Comparison of ENCODE assay signal across 19 cellular contexts in the genomic region with DNA sequence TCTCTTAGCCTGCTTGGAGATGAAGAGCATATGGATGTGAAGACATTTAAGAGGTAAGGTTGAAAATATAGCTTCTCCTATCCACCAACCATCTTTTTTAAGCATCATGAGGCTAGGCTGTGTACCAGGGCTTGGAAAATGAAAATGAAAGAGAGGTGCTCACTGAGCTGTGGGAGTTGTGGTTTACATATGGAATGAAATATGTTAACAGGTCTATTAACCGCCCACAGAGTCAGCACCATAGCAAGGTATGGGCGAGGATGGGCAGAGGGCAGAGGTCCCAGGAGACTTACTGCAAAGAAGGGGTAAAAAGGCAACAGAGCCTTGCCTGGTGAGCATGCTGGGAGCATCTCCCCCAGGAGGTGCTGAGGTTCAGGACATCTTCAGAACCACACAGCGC.
DNase-seq lines count a peak whose midpoint lies in the region; ATAC-seq and TF ChIP-seq lines count a peak whose summit lies in the region.
"Had no signal": no experiment of that assay in that cellular context is flagged by ENCODE, and none has a peak within 500 bp of the region (broad histone marks: within the 10 kb centered on the region; RNA-seq: fewer than 3 reads in every experiment).

No MANE protein-coding gene starts in this region.

- 83 to 94% (median 90%) methylated on average over 3 of the region's 3 CpGs for WGBS in adrenal gland, 4 donors
- 91% methylated on average over 3 of the region's 3 CpGs for WGBS in right cardiac atrium

- ATAC-seq in DND-41 (ENCODE audit: insufficient read depth, low read depth) = no peak
- ATAC-seq in GM19463 (IDR thresholded peaks at IDR 0.05; ENCODE audit: unreplicated experiment) = peak; percentile 80
- ATAC-seq in stimulated activated memory B cell treated with anti-CD40 and anti-IgM and Interleukin-4, amounts not matched to agents 10 μg/mL and 1 μg/mL and 100 μg/mL, for 72 hours = peak; percentile 31
- no peak for ATAC-seq in right cardiac atrium
- ATAC-seq in HG03139 (IDR thresholded peaks at IDR 0.05; ENCODE audit: unreplicated experiment) = no peak
- ATAC-seq: Panc1, SK-N-SH treated with all-trans-retinoic acid at 6 μM for 48 hours, T-cell had no signal

- H4K20me1 ChIP-seq in DND-41 (ENCODE audit: insufficient read depth, low read length) = no peaks in the 10 kb centered on the region

- H3K36me3 Mint-ChIP-seq in stimulated activated memory B cell treated with anti-CD40 and anti-IgM and Interleukin-4, amounts not matched to agents 10 μg/mL and 1 μg/mL and 100 μg/mL, for 72 hours = no peaks in the 10 kb centered on the region
- H3K36me3 Mint-ChIP-seq: CD4-positive, alpha-beta memory T cell; T-cell had no signal

- TF ChIP-seq CTCF in DND-41 (IDR thresholded peaks at IDR 0.05; ENCODE audit: borderline replicate concordance, extremely low read depth, low read length, poor library complexity, severe bottlenecking) (no peak), adrenal gland (IDR thresholded peaks at IDR 0.05) (no peak)

- DNase-seq in DND-41 (peak; percentile 7), NAMALWA (ENCODE audit: low spot score) (peak; percentile 33), adrenal gland (no peak), right cardiac atrium (no peak)
- DNase-seq: Caco-2; CD4-positive, alpha-beta memory T cell; GDM1; H7; HFFc6; KG1; NCI-H1105; NCI-H2081 treated with DMSO at 0.1 percent for 48 hours; NCI-H446; T-cell had no signal

- H3K79me2 ChIP-seq in DND-41 (ENCODE audit: insufficient read depth, low read length) = no peaks in the 10 kb centered on the region

- H3K4me2 ChIP-seq in DND-41 (ENCODE audit: insufficient read depth, low read length) = no peak overlapping the region

- H3K27ac ChIP-seq in DND-41 (ENCODE audit: low read length) (no peak overlapping the region), adrenal gland (no peak overlapping the region), right cardiac atrium (ENCODE audit: low read length) (no peak overlapping the region)

- no peak overlapping the region for H2AFZ ChIP-seq in DND-41 (ENCODE audit: low read depth, low read length)

- no peaks in the 10 kb centered on the region for H3K4me1 ChIP-seq in DND-41 (ENCODE audit: insufficient read depth, low read length)
- no peaks in the 10 kb centered on the region for H3K4me1 ChIP-seq in adrenal gland (replicated peaks in 1 of 2)
- no peaks in the 10 kb centered on the region for H3K4me1 ChIP-seq in right cardiac atrium (ENCODE audit: control insufficient read depth, insufficient read depth, low read length)
- H3K4me1 ChIP-seq: Caco-2 had no signal

- intact Hi-C loops in adrenal gland (cut with DNase I) (no loop called here), right cardiac atrium (cut with DNase I) (no loop called here)

- no peak overlapping the region for H3K4me3 ChIP-seq in DND-41 (ENCODE audit: low read depth in 1 of 2, low read length in 2 of 2)
- no peak overlapping the region for H3K4me3 ChIP-seq in adrenal gland
- H3K4me3 ChIP-seq in right cardiac atrium (ENCODE audit: low read length) = no peak overlapping the region

- H3K9me3 Mint-ChIP-seq in stimulated activated memory B cell treated with anti-CD40 and anti-IgM and Interleukin-4, amounts not matched to agents 10 μg/mL and 1 μg/mL and 100 μg/mL, for 72 hours = peaks cover 7% of the 10 kb centered on the region

- no peak overlapping the region for H3K27ac Mint-ChIP-seq in stimulated activated memory B cell treated with anti-CD40 and anti-IgM and Interleukin-4, amounts not matched to agents 10 μg/mL and 1 μg/mL and 100 μg/mL, for 72 hours
- H3K27ac Mint-ChIP-seq: CD4-positive, alpha-beta memory T cell; HFFc6; T-cell had no signal

- no peak overlapping the region for H3K4me3 Mint-ChIP-seq in stimulated activated memory B cell treated with anti-CD40 and anti-IgM and Interleukin-4, amounts not matched to agents 10 μg/mL and 1 μg/mL and 100 μg/mL, for 72 hours
- H3K4me3 Mint-ChIP-seq: CD4-positive, alpha-beta memory T cell; HFFc6; T-cell had no signal

- no peaks in the 10 kb centered on the region for H3K9me3 ChIP-seq in DND-41 (ENCODE audit: insufficient read depth, low read length, severe bottlenecking)
- H3K9me3 ChIP-seq in adrenal gland (replicated peaks in 1 of 3) = no peaks in the 10 kb centered on the region
- no peaks in the 10 kb centered on the region for H3K9me3 ChIP-seq in right cardiac atrium (ENCODE audit: control insufficient read depth, low read length)
- H3K9me3 ChIP-seq: Caco-2 had no signal

- H3K9ac ChIP-seq in DND-41 (ENCODE audit: low read depth, low read length) = no peak overlapping the region

- no peak for TF ChIP-seq POLR2A in adrenal gland (IDR thresholded peaks at IDR 0.05)

- H3K36me3 ChIP-seq in DND-41 (ENCODE audit: insufficient read depth, low read length) (no peaks in the 10 kb centered on the region), adrenal gland (replicated peaks in 1 of 2) (no peaks in the 10 kb centered on the region)

- H3K27me3 ChIP-seq in DND-41 (ENCODE audit: insufficient read depth, low read length, poor library complexity) (no peaks in the 10 kb centered on the region), adrenal gland (no peaks in the 10 kb centered on the region), right cardiac atrium (ENCODE audit: control insufficient read depth, insufficient read depth) (no peaks in the 10 kb centered on the region)

- no peaks in the 10 kb centered on the region for H3K4me1 Mint-ChIP-seq in stimulated activated memory B cell treated with anti-CD40 and anti-IgM and Interleukin-4, amounts not matched to agents 10 μg/mL and 1 μg/mL and 100 μg/mL, for 72 hours
- H3K4me1 Mint-ChIP-seq: CD4-positive, alpha-beta memory T cell; T-cell had no signal

- no peaks in the 10 kb centered on the region for H3K27me3 Mint-ChIP-seq in stimulated activated memory B cell treated with anti-CD40 and anti-IgM and Interleukin-4, amounts not matched to agents 10 μg/mL and 1 μg/mL and 100 μg/mL, for 72 hours
- H3K27me3 Mint-ChIP-seq: CD4-positive, alpha-beta memory T cell; T-cell had no signal

Comparison
In these comparisons a context has a peak if more than half of its experiments do, and no peak if none do; other contexts are left out.
1. ATAC-seq: peak in GM19463 (single experiment) and stimulated activated memory B cell treated with anti-CD40 and anti-IgM and Interleukin-4, amounts not matched to agents 10 μg/mL and 1 μg/mL and 100 μg/mL, for 72 hours (single experiment); none in DND-41 (single experiment), right cardiac atrium (0 of 2) and HG03139 (single experiment).
2. DNase-seq: peak in DND-41 (single experiment) and NAMALWA (single experiment); none in adrenal gland (0 of 7) and right cardiac atrium (0 of 3).